8 cellular contexts compared by ENCODE assay signal in the genomic region with DNA sequence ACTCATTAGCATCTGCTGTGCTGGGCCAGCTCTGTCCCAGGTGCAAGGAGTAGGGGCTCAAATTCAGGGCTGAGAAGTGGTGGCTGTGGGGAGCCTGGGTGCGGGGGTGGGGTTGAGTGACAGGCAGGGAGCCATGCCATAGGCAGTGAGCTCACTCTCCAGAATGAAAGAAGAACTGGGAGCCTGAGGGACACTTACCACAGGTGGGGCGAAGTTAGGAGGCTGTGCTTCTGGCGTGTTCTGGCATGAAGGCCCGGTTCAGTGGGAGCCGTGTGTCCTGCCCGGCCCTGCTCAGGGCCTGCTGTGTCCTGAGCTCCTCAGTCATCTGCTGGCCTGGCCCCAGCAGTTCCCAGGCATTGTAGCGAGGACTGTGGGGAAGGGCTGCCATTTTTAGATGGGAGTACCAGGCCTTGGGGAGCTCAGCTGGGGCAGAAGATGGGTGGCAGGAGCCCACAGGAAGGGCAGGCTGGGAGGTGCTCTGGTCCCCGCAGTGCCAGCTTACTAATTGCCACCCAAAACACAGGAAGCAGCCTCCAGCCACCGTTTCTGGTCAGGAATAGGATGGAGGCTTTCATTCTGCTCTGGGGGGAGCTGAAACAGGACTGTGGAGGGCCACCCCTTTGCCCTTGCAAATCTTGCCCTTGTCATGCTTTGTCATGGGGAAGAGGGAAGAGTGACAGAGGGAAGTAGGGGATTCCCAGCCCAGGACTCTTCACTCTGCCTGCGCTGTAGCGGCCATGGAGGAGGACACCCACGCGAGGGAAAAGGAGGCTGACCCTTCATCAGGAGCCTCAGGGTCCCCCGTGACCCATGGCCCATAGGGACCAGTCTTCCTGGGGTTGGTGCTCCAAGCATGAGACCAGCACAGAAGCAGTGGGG.
DNase-seq lines count a peak whose midpoint lies in the region; ATAC-seq and TF ChIP-seq lines count a peak whose summit lies in the region.

No MANE protein-coding gene starts in this region.

- peak overlapping the region; percentile 86 for H3K27ac Mint-ChIP-seq in activated B cell treated with CpG ODN at 0.5 μM for 24 hours

- H3K27me3 ChIP-seq in gastroesophageal sphincter = peaks cover 24% of the 10 kb centered on the region

- TF ChIP-seq POLR2A in gastroesophageal sphincter (IDR thresholded peaks at IDR 0.05) = no peak

- in situ Hi-C loops in ACHN (cut with HindIII; ENCODE audit: low pct_ligation_motif_present, low pct_unique_long_range_greater_than_20kb, low sequenced_read_pairs) = no loop called here

- no peaks in the 10 kb centered on the region for H3K9me3 ChIP-seq in gastroesophageal sphincter

- H3K9me3 Mint-ChIP-seq in activated B cell treated with CpG ODN at 0.5 μM for 24 hours = no peaks in the 10 kb centered on the region

- H3K27ac ChIP-seq in gastroesophageal sphincter = peak overlapping the region in 3 of 4 donors; percentile 62 to 78 (median 77)

- H3K4me3 ChIP-seq in gastroesophageal sphincter = no peak overlapping the region

- peak overlapping the region; percentile 57 for H3K4me3 Mint-ChIP-seq in activated B cell treated with CpG ODN at 0.5 μM for 24 hours

- DNase-seq in activated B cell treated with CpG ODN at 0.5 μM for 24 hours (peak; percentile 40), hippocampal formation (lab: John Stamatoyannopoulos, UW) (no peak), ACHN (no peak)
- DNase-seq in stimulated activated CD4-positive, alpha-beta T cell treated with anti-CD3 and anti-CD28 coated beads, Interleukin-4, amount 100 ng/mL, for 1 hour = peak; percentile 34
- no peak for DNase-seq in central memory CD4-positive, alpha-beta T cell

- no peaks in the 10 kb centered on the region for H3K27me3 Mint-ChIP-seq in activated B cell treated with CpG ODN at 0.5 μM for 24 hours

- H3K36me3 Mint-ChIP-seq in activated B cell treated with CpG ODN at 0.5 μM for 24 hours (ENCODE audit: low read depth) = peaks cover 49% of the 10 kb centered on the region

- peak; percentile 7 for ATAC-seq in GM18520 (IDR thresholded peaks at IDR 0.05; ENCODE audit: unreplicated experiment)
- ATAC-seq in HG02885 (IDR thresholded peaks at IDR 0.05; ENCODE audit: poor library complexity, unreplicated experiment) = peak; percentile 38
- no peak for ATAC-seq in activated B cell treated with CpG ODN at 0.5 μM for 24 hours (ENCODE audit: low read depth)
- ATAC-seq in gastroesophageal sphincter = no peak

- CTCF ChIA-PET in activated B cell treated with CpG ODN at 0.5 μM for 24 hours (lab: Charles Lee) = interaction anchor here (1.1 to 6.0 kb wide), 5 partner anchors 16 to 348 kb away, joined by 3 to 44 read pairs (median 6); no protein-coding TSS in a partner anchor

- no peak for TF ChIP-seq EP300 in gastroesophageal sphincter (IDR thresholded peaks at IDR 0.05)

- 80 to 93% methylated on average over 1 to 3 of the region's 14 CpGs for WGBS in gastroesophageal sphincter (ENCODE audit: low coverage in 1 of 2), 2 donors

- TF ChIP-seq CTCF in activated B cell treated with CpG ODN at 0.5 μM for 24 hours (IDR thresholded peaks at IDR 0.05) (no peak), gastroesophageal sphincter (IDR thresholded peaks at IDR 0.05) (no peak)

- POLR2A ChIA-PET in activated B cell treated with CpG ODN at 0.5 μM for 24 hours (lab: Charles Lee) = interaction anchor here (1.3 to 5.6 kb wide), 5 partner anchors 15 to 209 kb away, joined by 4 to 162 read pairs (median 5); no protein-coding TSS in a partner anchor

- peaks cover 72% of the 10 kb centered on the region for H3K4me1 Mint-ChIP-seq in activated B cell treated with CpG ODN at 0.5 μM for 24 hours

- peaks cover 0 to 39% of the 10 kb centered on the region in 2 donors for H3K36me3 ChIP-seq in gastroesophageal sphincter

- intact Hi-C loops in activated B cell treated with CpG ODN at 0.5 μM for 24 hours (cut with micrococcal nuclease) = loop anchor here (1.0 to 5.0 kb wide), 7 partner anchors 17 to 1408 kb away; no protein-coding TSS in a partner anchor

- peaks cover 0 to 42% (median 11%) of the 10 kb centered on the region in 3 donors for H3K4me1 ChIP-seq in gastroesophageal sphincter

Comparison
In these comparisons a context has a peak if more than half of its experiments do, and no peak if none do; other contexts are left out.
1. ATAC-seq: peak in GM18520 (single experiment) and HG02885 (single experiment); none in activated B cell treated with CpG ODN at 0.5 μM for 24 hours (single experiment) and gastroesophageal sphincter (single experiment).
2. DNase-seq: peak in activated B cell treated with CpG ODN at 0.5 μM for 24 hours (single experiment) and stimulated activated CD4-positive, alpha-beta T cell treated with anti-CD3 and anti-CD28 coated beads, Interleukin-4, amount 100 ng/mL, for 1 hour (single experiment); none in central memory CD4-positive, alpha-beta T cell (single experiment), hippocampal formation (0 of 2) and ACHN (single experiment).